In genomic region chr6:157940375-157941036, GRCh38 we compare ENCODE assay signal across 8 cellular contexts. TPM values are rescaled to one million over a fixed set of nuclear protein-coding genes. Genes with fewer than 3 reads are reported as not detected.
DNase-seq lines count a peak whose midpoint lies in the region; ATAC-seq and TF ChIP-seq lines count a peak whose summit lies in the region.
"Not testable (repeated sequence)": the region's sequence is repeated elsewhere in the genome, so short reads cannot be mapped to it uniquely, and the experiment has no call there.

No MANE protein-coding gene starts in this region.

- not testable (repeated sequence) for H3K9me3 Mint-ChIP-seq in CD8-positive, alpha-beta T cell; activated T-cell treated with anti-CD3 and anti-CD28 coated beads, Interleukin-2, amount 50 U/mL, for 4 hours; naive thymus-derived CD4-positive, alpha-beta T cell

- not testable (repeated sequence) for DNase-seq in CD8-positive, alpha-beta T cell
- peak; percentile 86 for DNase-seq in activated CD4-positive, alpha-beta T cell treated with anti-CD3 and anti-CD28 coated beads for 48 hours
- DNase-seq in activated T-cell treated with anti-CD3 and anti-CD28 coated beads, Interleukin-2, amount 50 U/mL, for 4 hours = peak; percentile 52
- peak; percentile 39 for DNase-seq in hepatocyte (ENCODE audit: low spot score)
- DNase-seq in naive thymus-derived CD4-positive, alpha-beta T cell = peak in 1 of 9 donors; percentile 54
- peak; percentile 43 for DNase-seq in stimulated activated CD4-positive, alpha-beta T cell treated with anti-CD3 and anti-CD28 coated beads, Interleukin-2, amount 100 ng/mL, for 4 hours (ENCODE audit: low read depth)
- DNase-seq in stimulated activated CD8-positive, alpha-beta memory T cell treated with anti-CD3 and anti-CD28 coated beads, Interleukin-7, amount 100 ng/mL, for 48 hours (ENCODE audit: extremely low read depth in 1 of 2, low read depth in 1 of 2) = peak; percentile 33 to 82

- not testable (repeated sequence) for H2AFZ ChIP-seq in hepatocyte

- H3K9me3 ChIP-seq in CD8-positive, alpha-beta T cell (ENCODE audit: low read length); hepatocyte (ENCODE audit: low read depth); naive thymus-derived CD4-positive, alpha-beta T cell (ENCODE audit: control insufficient read depth in 2 of 3, low read length in 3 of 3): not testable (repeated sequence)

- WGBS in hepatocyte (ENCODE audit: low lambda C conversion rate, missing lambda C conversion rate) = 83% methylated on average over 12 of the region's 12 CpGs

- H3K4me2 ChIP-seq in hepatocyte = not testable (repeated sequence)

- CTCF ChIA-PET in CD8-positive, alpha-beta T cell (lab: Charles Lee) = interaction anchor here (0.6 kb wide), 1 partner anchor 86 kb away, joined by 3 read pairs; no protein-coding TSS in a partner anchor
- CTCF ChIA-PET in naive thymus-derived CD4-positive, alpha-beta T cell (lab: Charles Lee) = not testable (repeated sequence)

- not testable (repeated sequence) for TF ChIP-seq CTCF in CD8-positive, alpha-beta T cell (IDR thresholded peaks at IDR 0.05); hepatocyte (IDR thresholded peaks at IDR 0.05; ENCODE audit: poor library complexity)

- intact Hi-C loops in CD8-positive, alpha-beta T cell (cut with DNase I, micrococcal nuclease) = not testable (repeated sequence)
- intact Hi-C loops in naive thymus-derived CD4-positive, alpha-beta T cell (cut with micrococcal nuclease) = loop anchor here in 1 of 2 donors (10.0 kb wide), 1 partner anchor 626 kb away; no protein-coding TSS in a partner anchor

- H3K27ac ChIP-seq in CD8-positive, alpha-beta T cell (ENCODE audit: low read depth, low read length); naive thymus-derived CD4-positive, alpha-beta T cell (ENCODE audit: low read depth, low read length): not testable (repeated sequence)
- H3K27ac ChIP-seq in angular gyrus (ENCODE audit: low read depth, low read length) = peak overlapping the region; percentile 99
- H3K27ac ChIP-seq in hepatocyte = peak overlapping the region; percentile 25

- POLR2A ChIA-PET in CD8-positive, alpha-beta T cell (lab: Charles Lee); naive thymus-derived CD4-positive, alpha-beta T cell (lab: Charles Lee): not testable (repeated sequence)

- not testable (repeated sequence) for H3K4me3 ChIP-seq in CD8-positive, alpha-beta T cell (ENCODE audit: low read depth, low read length); hepatocyte; naive thymus-derived CD4-positive, alpha-beta T cell (ENCODE audit: low read length)

- H3K4me1 ChIP-seq in CD8-positive, alpha-beta T cell (ENCODE audit: insufficient read depth, low read length); hepatocyte (ENCODE audit: insufficient read depth); naive thymus-derived CD4-positive, alpha-beta T cell (ENCODE audit: control insufficient read depth in 2 of 2, insufficient read depth in 2 of 2, low read length in 2 of 2): not testable (repeated sequence)

- not testable (repeated sequence) for H3K27me3 ChIP-seq in CD8-positive, alpha-beta T cell (ENCODE audit: insufficient read depth, low read length); hepatocyte; naive thymus-derived CD4-positive, alpha-beta T cell (ENCODE audit: control insufficient read depth in 2 of 2, insufficient read depth in 2 of 2, low read length in 2 of 2)

- peaks cover 24% of the 10 kb centered on the region for H3K36me3 ChIP-seq in CD8-positive, alpha-beta T cell (ENCODE audit: insufficient read depth, low read length)
- H3K36me3 ChIP-seq in hepatocyte (replicated peaks; ENCODE audit: insufficient read depth, low read depth) = not testable (repeated sequence)
- peaks cover 0 to 76% (median 12%) of the 10 kb centered on the region in 3 experiments for H3K36me3 ChIP-seq in naive thymus-derived CD4-positive, alpha-beta T cell (ENCODE audit: control insufficient read depth in 2 of 3, insufficient read depth in 3 of 3, low read length in 3 of 3)

- peaks cover 88% of the 10 kb centered on the region for H3K36me3 Mint-ChIP-seq in CD8-positive, alpha-beta T cell
- H3K36me3 Mint-ChIP-seq in activated T-cell treated with anti-CD3 and anti-CD28 coated beads, Interleukin-2, amount 50 U/mL, for 4 hours (ENCODE audit: insufficient read depth) = peaks cover 63% of the 10 kb centered on the region
- H3K36me3 Mint-ChIP-seq in naive thymus-derived CD4-positive, alpha-beta T cell = peaks cover 12 to 64% (median 36%) of the 10 kb centered on the region in 5 donors

- not testable (repeated sequence) for H3K4me1 Mint-ChIP-seq in CD8-positive, alpha-beta T cell (ENCODE audit: low read depth)
- peaks cover 18% of the 10 kb centered on the region for H3K4me1 Mint-ChIP-seq in activated T-cell treated with anti-CD3 and anti-CD28 coated beads, Interleukin-2, amount 50 U/mL, for 4 hours (ENCODE audit: low read depth)
- peaks cover 0 to 20% (median 4%) of the 10 kb centered on the region in 7 donors for H3K4me1 Mint-ChIP-seq in naive thymus-derived CD4-positive, alpha-beta T cell

- not testable (repeated sequence) for ATAC-seq in CD8-positive, alpha-beta T cell; naive thymus-derived CD4-positive, alpha-beta T cell
- peak; percentile 79 to 83 for ATAC-seq in activated T-cell treated with anti-CD3 and anti-CD28 coated beads, Interleukin-2, amount 50 U/mL, for 4 hours

- H3K9me2 ChIP-seq in hepatocyte (replicated peaks; ENCODE audit: insufficient read depth) = not testable (repeated sequence)

- not testable (repeated sequence) for H4K20me1 ChIP-seq in hepatocyte (ENCODE audit: insufficient read depth, poor library complexity, severe bottlenecking)

- H3K4me3 Mint-ChIP-seq in CD8-positive, alpha-beta T cell; activated T-cell treated with anti-CD3 and anti-CD28 coated beads, Interleukin-2, amount 50 U/mL, for 4 hours; naive thymus-derived CD4-positive, alpha-beta T cell: not testable (repeated sequence)

- H3K27me3 Mint-ChIP-seq in CD8-positive, alpha-beta T cell (ENCODE audit: low read depth); activated T-cell treated with anti-CD3 and anti-CD28 coated beads, Interleukin-2, amount 50 U/mL, for 4 hours (ENCODE audit: low read depth); naive thymus-derived CD4-positive, alpha-beta T cell: not testable (repeated sequence)

- not testable (repeated sequence) for H3K79me2 ChIP-seq in hepatocyte

- peak overlapping the region; percentile 2 for H3K27ac Mint-ChIP-seq in CD8-positive, alpha-beta T cell
- H3K27ac Mint-ChIP-seq in naive thymus-derived CD4-positive, alpha-beta T cell = peak overlapping the region in 6 of 9 donors; percentile 8 to 47 (median 32)

RNA-seq across cellular contexts. Expression of gene SYNJ2, which starts 41.2 kb away (rescaled TPM):
- 10 to 100 TPM; 28.4 to 29.5 TPM for total RNA-seq in CD8-positive, alpha-beta T cell
- total RNA-seq in activated T-cell treated with anti-CD3 and anti-CD28 coated beads, Interleukin-2, amount 50 U/mL, for 4 hours = 10 to 100 TPM; 22.9 to 27.8 (median 24.2) TPM
- total RNA-seq in hepatocyte = 15.4 and 15.6 TPM in 2 replicates
- 16.5 and 21.4 TPM in 2 replicates for polyA plus RNA-seq in hepatocyte
- 10 to 100 TPM; 22.4 to 36.6 (median 22.5) TPM for total RNA-seq in naive thymus-derived CD4-positive, alpha-beta T cell
- 10 to 100 TPM; 12.0 to 18.0 TPM for polyA plus RNA-seq in naive thymus-derived CD4-positive, alpha-beta T cell
